ENCODE assay signal across 8 cellular contexts in genomic region chr5:57173318-57174127, GRCh38. TPM values are rescaled to one million over a fixed set of nuclear protein-coding genes. Genes with fewer than 3 reads are reported as not detected.
DNase-seq lines count a peak whose midpoint lies in the region; ATAC-seq and TF ChIP-seq lines count a peak whose summit lies in the region.

GPBP1 (plus strand) TSS chr5:57174059; CDS start chr5:57214131, 40,072 bp downstream.

- H3K4me1 ChIP-seq in ACC112 (ENCODE audit: control insufficient read depth, insufficient read depth, low read length, unreplicated experiment) (peaks cover 18% of the 10 kb centered on the region), breast epithelium (no peaks in the 10 kb centered on the region)

- peak within 1 kb of the TSS; percentile 84 for H2AFZ ChIP-seq in ACC112 (ENCODE audit: low read length, unreplicated experiment)

- DNase-seq in NCI-H2196 treated with DMSO at 0.1 percent for 48 hours (lab: John Stamatoyannopoulos, UW; ENCODE audit: unreplicated experiment) = peak; percentile 88
- peak; percentile 98 to 99 for DNase-seq in breast epithelium (ENCODE audit: low spot score in 2 of 2)

- TF ChIP-seq CTCF in VCaP (conservative IDR thresholded peaks at IDR 0.05) (no peak), breast epithelium (IDR thresholded peaks at IDR 0.05) (peak in 2 of 3 donors; percentile 7 to 28)

- H3K79me2 ChIP-seq in ACC112 (ENCODE audit: control insufficient read depth, insufficient read depth, low read length, unreplicated experiment) = peaks cover 52% of the 10 kb centered on the region

- intact Hi-C loops in breast epithelium (cut with DNase I; ENCODE audit: low total_unique reads) = no loop called here

- peak within 1 kb of the TSS; percentile 94 for H3K4me3 ChIP-seq in ACC112 (ENCODE audit: low read depth, low read length)
- peak within 1 kb of the TSS; percentile 83 to 95 (median 92) for H3K4me3 ChIP-seq in breast epithelium
- H3K4me3 ChIP-seq in iPS-18c (ENCODE audit: insufficient read depth, low read depth, low read length) = peak within 1 kb of the TSS; percentile 95
- peak within 1 kb of the TSS; percentile 62 to 99 (median 78) for H3K4me3 ChIP-seq in skin epidermis

- H3K27me3 ChIP-seq in ACC112 (ENCODE audit: insufficient read depth, low read length) (no peaks in the 10 kb centered on the region), breast epithelium (no peaks in the 10 kb centered on the region)

- ATAC-seq in GM18870 (IDR thresholded peaks at IDR 0.05; ENCODE audit: unreplicated experiment) (peak; percentile 73), HG03135 (IDR thresholded peaks at IDR 0.05; ENCODE audit: unreplicated experiment) (peak; percentile 63)

- H3K9me3 ChIP-seq in breast epithelium (no peaks in the 10 kb centered on the region), iPS-18c (ENCODE audit: control insufficient read depth, insufficient read depth, low read length) (peaks cover 2% of the 10 kb centered on the region)

- H3K27ac ChIP-seq in ACC112 (ENCODE audit: low read depth, low read length) (peak within 1 kb of the TSS; percentile 97), VCaP (peak within 1 kb of the TSS; percentile 99), breast epithelium (peak within 1 kb of the TSS; percentile 98 to 100), skin epidermis (peak within 1 kb of the TSS; percentile 95 to 100 (median 98))

- H3K36me3 ChIP-seq in ACC112 (ENCODE audit: insufficient read depth, low read length) = peaks cover 15% of the 10 kb centered on the region
- H3K36me3 ChIP-seq in breast epithelium = no peaks in the 10 kb centered on the region

- no peak for TF ChIP-seq POLR2A in breast epithelium (IDR thresholded peaks at IDR 0.05)

RNA-seq across cellular contexts. Expression of gene GPBP1, which starts in this region (rescaled TPM):
- total RNA-seq in breast epithelium = 100 to 1,000 TPM in 1 of 3 donors, 10 to 100 TPM in 2; 61.1 to 141 (median 93.1) TPM

Comparison
In these comparisons a context has a peak if more than half of its experiments do, and no peak if none do; other contexts are left out.
1. Peak in every context shown above with its lines: DNase-seq, ATAC-seq, H3K4me3 ChIP-seq and H3K27ac ChIP-seq.